13 cellular contexts compared by ENCODE assay signal in the genomic region with DNA sequence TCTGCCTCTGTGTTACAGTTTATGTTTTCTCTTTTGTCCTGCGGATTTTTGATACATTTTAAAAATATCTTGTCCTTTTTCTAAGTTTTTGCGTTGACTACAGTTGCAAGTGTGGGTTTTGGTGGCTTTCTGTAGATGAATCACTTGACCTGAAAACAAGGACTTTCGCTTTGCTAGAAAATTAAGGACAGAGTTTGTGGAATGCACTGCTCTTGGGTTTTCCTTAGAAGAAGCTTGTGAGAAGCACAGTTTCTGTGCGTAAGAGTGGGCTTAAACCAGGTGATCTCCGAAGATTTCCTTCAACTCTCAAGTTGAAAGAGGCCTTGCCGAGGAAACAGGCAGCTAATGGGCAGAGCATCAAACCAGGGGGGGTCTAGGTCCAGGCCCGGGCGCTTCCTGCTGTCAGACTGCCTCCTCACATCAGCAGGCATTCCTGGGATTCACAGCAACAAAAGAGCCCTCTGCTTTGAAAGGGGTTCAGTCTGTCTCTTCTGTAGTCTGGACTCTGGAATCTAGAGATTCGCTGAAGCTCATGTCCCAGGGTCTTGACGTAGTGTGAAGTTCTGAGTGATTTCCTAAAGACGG. TPM values are rescaled to one million over a fixed set of nuclear protein-coding genes. Genes with fewer than 3 reads are reported as not detected.
DNase-seq lines count a peak whose midpoint lies in the region; ATAC-seq and TF ChIP-seq lines count a peak whose summit lies in the region.
"Had no signal": no experiment of that assay in that cellular context is flagged by ENCODE, and none has a peak within 500 bp of the region (broad histone marks: within the 10 kb centered on the region; RNA-seq: fewer than 3 reads in every experiment).

No MANE protein-coding gene starts in this region.

- H3K4me1 ChIP-seq in IMR-90 (ENCODE audit: control insufficient read depth, insufficient read depth, low read length) (peaks cover 4% of the 10 kb centered on the region), hepatocyte (ENCODE audit: insufficient read depth) (peaks cover 8% of the 10 kb centered on the region)

- TF ChIP-seq RAD21 in IMR-90 (IDR thresholded peaks at IDR 0.05; ENCODE audit: low read length) = no peak

- no peaks in the 10 kb centered on the region for H3K9me2 ChIP-seq in hepatocyte (replicated peaks; ENCODE audit: insufficient read depth)

- TF ChIP-seq CTCF in IMR-90 (conservative IDR thresholded peaks at IDR 0.05; ENCODE audit: low read depth, low read length) (no peak), hepatocyte (IDR thresholded peaks at IDR 0.05; ENCODE audit: poor library complexity) (no peak), osteocyte (IDR thresholded peaks at IDR 0.05) (no peak)

- H3K27me3 ChIP-seq in IMR-90 (ENCODE audit: control insufficient read depth, insufficient read depth, low read length) = no peaks in the 10 kb centered on the region
- no peaks in the 10 kb centered on the region for H3K27me3 ChIP-seq in hepatocyte
- H3K27me3 ChIP-seq: suprapubic skin had no signal

- peaks cover 100% of the 10 kb centered on the region for H3K79me2 ChIP-seq in hepatocyte

- H2AFZ ChIP-seq in IMR-90 (replicated peaks; ENCODE audit: low read length, poor library complexity) (no peak overlapping the region), hepatocyte (no peak overlapping the region)
- H2AFZ ChIP-seq: GM23248 had no signal

- peak overlapping the region; percentile 63 for H3K14ac ChIP-seq in IMR-90 (replicated peaks; ENCODE audit: low read depth, low read length)

- H4K8ac ChIP-seq in IMR-90 (ENCODE audit: low read depth in 2 of 2, low read length in 2 of 2) = peak overlapping the region in 1 of 2 experiments; percentile 38; a peak in 1 of 4 replicates

- peak overlapping the region; percentile 98 for H3K4me3 Mint-ChIP-seq in activated T-helper 17 cell treated with anti-CD3 and anti-CD28 coated beads, Interleukin-2, amount 50 U/mL, for 72 hours
- no peak overlapping the region for H3K4me3 Mint-ChIP-seq in osteocyte (ENCODE audit: unreplicated experiment)

- H3K27ac ChIP-seq in IMR-90 (ENCODE audit: insufficient read depth, low read length) = no peak overlapping the region
- H3K27ac ChIP-seq in hepatocyte = peak overlapping the region; percentile 24
- H3K27ac ChIP-seq: GM23248, suprapubic skin had no signal

- in situ Hi-C loops in IMR-90 (cut with MboI; ENCODE audit: low sequenced_read_pairs) = no loop called here

- no peak overlapping the region for H4K91ac ChIP-seq in IMR-90 (ENCODE audit: insufficient read depth, low read depth, low read length)

- H3K18ac ChIP-seq in IMR-90 (ENCODE audit: low read depth, low read length) = no peak overlapping the region

- no peak overlapping the region for H2BK15ac ChIP-seq in IMR-90 (ENCODE audit: low read depth, low read length)

- H3K36me3 Mint-ChIP-seq in activated T-helper 17 cell treated with anti-CD3 and anti-CD28 coated beads, Interleukin-2, amount 50 U/mL, for 72 hours (ENCODE audit: low read depth) = peaks cover 98% of the 10 kb centered on the region
- H3K36me3 Mint-ChIP-seq in osteocyte (ENCODE audit: unreplicated experiment) = peaks cover 1% of the 10 kb centered on the region

- H3K9me1 ChIP-seq in IMR-90 (ENCODE audit: insufficient read depth, low read length) = peaks cover 31% of the 10 kb centered on the region; the same call in 1 of the 2 replicates

- H3K9me3 Mint-ChIP-seq in activated T-helper 17 cell treated with anti-CD3 and anti-CD28 coated beads, Interleukin-2, amount 50 U/mL, for 72 hours = no peaks in the 10 kb centered on the region
- no peaks in the 10 kb centered on the region for H3K9me3 Mint-ChIP-seq in osteocyte (ENCODE audit: unreplicated experiment)

- TF ChIP-seq POLR2A in IMR-90 (IDR thresholded peaks at IDR 0.05; ENCODE audit: low read depth, low read length) = no peak

- POLR2A ChIA-PET in IMR-90 (lab: Charles Lee; ENCODE audit: unreplicated experiment) = no interaction called here

- peaks cover 70% of the 10 kb centered on the region for H3K4me1 Mint-ChIP-seq in activated T-helper 17 cell treated with anti-CD3 and anti-CD28 coated beads, Interleukin-2, amount 50 U/mL, for 72 hours
- H3K4me1 Mint-ChIP-seq in osteocyte (ENCODE audit: unreplicated experiment) = peaks cover 21% of the 10 kb centered on the region

- no peaks in the 10 kb centered on the region for H3K9me3 ChIP-seq in IMR-90 (ENCODE audit: control insufficient read depth, insufficient read depth, low read length)
- H3K9me3 ChIP-seq in hepatocyte (ENCODE audit: low read depth) = no peaks in the 10 kb centered on the region
- H3K9me3 ChIP-seq: suprapubic skin had no signal

- WGBS in IMR-90 (ENCODE audit: extremely low coverage in 2 of 2, insufficient read length in 1 of 2), 2 experiments = 46% methylated on average over 3 of the region's 11 CpGs; no CpG with 5 or more reads in 1 of the 2 experiments
- WGBS in hepatocyte (ENCODE audit: low lambda C conversion rate, missing lambda C conversion rate) = 68% methylated on average over 11 of the region's 11 CpGs

- H3K27ac Mint-ChIP-seq in activated T-helper 17 cell treated with anti-CD3 and anti-CD28 coated beads, Interleukin-2, amount 50 U/mL, for 72 hours = peak overlapping the region; percentile 95
- peak overlapping the region; percentile 62 for H3K27ac Mint-ChIP-seq in osteocyte (ENCODE audit: unreplicated experiment)

- H3K23ac ChIP-seq in IMR-90 (ENCODE audit: low read depth, low read length) = peak overlapping the region; percentile 83

- no peak overlapping the region for H2BK5ac ChIP-seq in IMR-90 (ENCODE audit: low read depth, low read length, poor library complexity, severe bottlenecking)

- H3K79me1 ChIP-seq in IMR-90 (ENCODE audit: low read depth in 1 of 2, low read length in 2 of 2) = peaks cover 42 to 80% of the 10 kb centered on the region in 2 experiments

- H2BK120ac ChIP-seq in IMR-90 (ENCODE audit: low read depth, low read length) = no peak overlapping the region

- H3K4me2 ChIP-seq in IMR-90 (ENCODE audit: low read depth, low read length) (peak overlapping the region; percentile 86), hepatocyte (peak overlapping the region; percentile 54)

- BruUV-seq in IMR-90 (replicated peaks; lab: Mats Ljungman, UMichigan) = no TSS peak

- DNase-seq in IMR-90 (peak; percentile 19), hepatocyte (ENCODE audit: low spot score) (no peak), osteocyte (ENCODE audit: extremely low spot score, unreplicated experiment) (no peak), NCI-H1048 (lab: John Stamatoyannopoulos, UW) (no peak), COLO829 (ENCODE audit: low spot score) (no peak)
- DNase-seq: anterior cingulate cortex, DND-41, foreskin fibroblast, GM23248 had no signal

- H4K5ac ChIP-seq in IMR-90 (ENCODE audit: low read depth, low read length) = no peak overlapping the region

- no peak overlapping the region for H2AK9ac ChIP-seq in IMR-90 (replicated peaks; ENCODE audit: low read depth, low read length, poor library complexity)

- H3K36me3 ChIP-seq in IMR-90 (ENCODE audit: control insufficient read depth, insufficient read depth, low read length) (peaks cover 2% of the 10 kb centered on the region; the same call in 1 of the 2 replicates), hepatocyte (replicated peaks; ENCODE audit: insufficient read depth, low read depth) (no peaks in the 10 kb centered on the region)

- H2BK20ac ChIP-seq in IMR-90 (ENCODE audit: low read depth, low read length) = no peak overlapping the region

- no peak overlapping the region for H3K9ac ChIP-seq in IMR-90 (ENCODE audit: low read depth, low read length)
- H3K9ac ChIP-seq: GM23248 had no signal

- ATAC-seq in IMR-90 (ENCODE audit: low read depth) = peak; percentile 79
- peak; percentile 27 for ATAC-seq in activated T-helper 17 cell treated with anti-CD3 and anti-CD28 coated beads, Interleukin-2, amount 50 U/mL, for 72 hours (replicated peaks)
- ATAC-seq in HG03565 (IDR thresholded peaks at IDR 0.05; ENCODE audit: unreplicated experiment) = no peak
- no peak for ATAC-seq in HG02981 (IDR thresholded peaks at IDR 0.05; ENCODE audit: unreplicated experiment)

- intact Hi-C loops in IMR-90 (cut with micrococcal nuclease) = no loop called here

- CTCF ChIA-PET in IMR-90 (lab: Yijun Ruan, JAX) = interaction anchor here (0.6 kb wide), 1 partner anchor 60 kb away, joined by 3 read pairs; no protein-coding TSS in a partner anchor

- H3K4ac ChIP-seq in IMR-90 (ENCODE audit: low read depth, low read length) = peak overlapping the region; percentile 33; the same call in 1 of the 2 replicates

- H4K20me1 ChIP-seq in IMR-90 (ENCODE audit: insufficient read depth, low read length) (peaks cover 58% of the 10 kb centered on the region), hepatocyte (ENCODE audit: insufficient read depth, poor library complexity, severe bottlenecking) (peaks cover 99% of the 10 kb centered on the region)

- H3K4me3 ChIP-seq in IMR-90 (ENCODE audit: insufficient read depth, low read depth, low read length) = no peak overlapping the region
- no peak overlapping the region for H3K4me3 ChIP-seq in hepatocyte
- H3K4me3 ChIP-seq: GM23248, suprapubic skin had no signal

- H2AK5ac ChIP-seq in IMR-90 (ENCODE audit: low read depth, low read length) = 0 out of 2 replicates have a peak overlapping the region, but pooled peaks have one; percentile 37

- dilution Hi-C loops in IMR-90 (cut with HindIII; ENCODE audit: low sequenced_read_pairs, unreplicated experiment) = no loop called here

- no peaks in the 10 kb centered on the region for H3K27me3 Mint-ChIP-seq in activated T-helper 17 cell treated with anti-CD3 and anti-CD28 coated beads, Interleukin-2, amount 50 U/mL, for 72 hours
- no peaks in the 10 kb centered on the region for H3K27me3 Mint-ChIP-seq in osteocyte (ENCODE audit: unreplicated experiment)

- H3K56ac ChIP-seq in IMR-90 (ENCODE audit: extremely low read depth, insufficient read depth, low read length) = no peak overlapping the region

TF ChIP-seq in IMR-90, 13 proteins besides CTCF, POLR2A, EP300 and RAD21:
- TF ChIP-seq CEBPB (IDR thresholded peaks at IDR 0.05; ENCODE audit: low read depth, low read length) = no peak
- no peak for TF ChIP-seq MXI1 (IDR thresholded peaks at IDR 0.05; ENCODE audit: borderline replicate concordance, low read depth, low read length)

RNA-seq across cellular contexts. Expression of gene NCK2, which starts 17.3 kb away (rescaled TPM):
- 15.8 and 25.8 TPM in 2 replicates for total RNA-seq in IMR-90 (2012; rRNA removed)
- 22.2 and 29.5 TPM in 2 replicates for polyA plus RNA-seq in IMR-90 (2012; rRNA removed)
- 21.0 and 45.4 TPM in 2 replicates for polyA plus RNA-seq in IMR-90 (2012; cell fraction: cytosol; rRNA removed)
- 13.7 and 14.9 TPM in 2 replicates for polyA plus RNA-seq in IMR-90 (2012; cell fraction: nucleus; rRNA removed; ENCODE audit: low replicate concordance)
- 10 to 100 TPM; 75.4 to 85.4 TPM for total RNA-seq in activated T-helper 17 cell treated with anti-CD3 and anti-CD28 coated beads, Interleukin-2, amount 50 U/mL, for 72 hours
- total RNA-seq in hepatocyte = 71.9 and 72.6 TPM in 2 replicates
- polyA plus RNA-seq in hepatocyte = 80.3 and 100 TPM in 2 replicates
- total RNA-seq in osteocyte = 39.5 and 45.4 TPM in 2 replicates

Comparison
In these comparisons a context has a peak if more than half of its experiments do, and no peak if none do; other contexts are left out.
1. ATAC-seq: peak in IMR-90 (single experiment) and activated T-helper 17 cell treated with anti-CD3 and anti-CD28 coated beads, Interleukin-2, amount 50 U/mL, for 72 hours (single experiment); none in HG03565 (single experiment) and HG02981 (single experiment).